In genomic region chr2:101985101-101985792, GRCh38 we compare ENCODE assay signal across 1 cellular context.
TF ChIP-seq lines count a peak whose summit lies in the region.

No MANE protein-coding gene starts in this region.

TF ChIP-seq in HEK293T, 16 proteins besides CTCF, POLR2A, EP300 and RAD21:
- no peak for TF ChIP-seq SUZ12 (IDR thresholded peaks at IDR 0.05)
- no peak for TF ChIP-seq FOXA1 (IDR thresholded peaks at IDR 0.05)
- no peak for TF ChIP-seq BHLHE40 (IDR thresholded peaks at IDR 0.05; ENCODE audit: borderline replicate concordance)
- TF ChIP-seq ELF4 (IDR thresholded peaks at IDR 0.05) = no peak
- TF ChIP-seq FOXM1 (IDR thresholded peaks at IDR 0.05; ENCODE audit: borderline replicate concordance) = no peak
- TF ChIP-seq, protein P1, sequence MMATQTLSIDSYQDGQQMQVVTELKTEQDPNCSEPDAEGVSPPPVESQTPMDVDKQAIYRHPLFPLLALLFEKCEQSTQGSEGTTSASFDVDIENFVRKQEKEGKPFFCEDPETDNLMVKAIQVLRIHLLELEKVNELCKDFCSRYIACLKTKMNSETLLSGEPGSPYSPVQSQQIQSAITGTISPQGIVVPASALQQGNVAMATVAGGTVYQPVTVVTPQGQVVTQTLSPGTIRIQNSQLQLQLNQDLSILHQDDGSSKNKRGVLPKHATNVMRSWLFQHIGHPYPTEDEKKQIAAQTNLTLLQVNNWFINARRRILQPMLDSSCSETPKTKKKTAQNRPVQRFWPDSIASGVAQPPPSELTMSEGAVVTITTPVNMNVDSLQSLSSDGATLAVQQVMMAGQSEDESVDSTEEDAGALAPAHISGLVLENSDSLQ (IDR thresholded peaks at IDR 0.05) = no peak
- TF ChIP-seq SP1 (IDR thresholded peaks at IDR 0.05) = no peak
- TF ChIP-seq FOXK2 (IDR thresholded peaks at IDR 0.05) = no peak
- TF ChIP-seq HDGF (IDR thresholded peaks at IDR 0.05; ENCODE audit: borderline replicate concordance) = no peak
- TF ChIP-seq ZNF384 (IDR thresholded peaks at IDR 0.05) = no peak
- TF ChIP-seq CTBP1 (IDR thresholded peaks at IDR 0.05; ENCODE audit: borderline replicate concordance) = no peak
- TF ChIP-seq ARNT (IDR thresholded peaks at IDR 0.05) = no peak
- no peak for TF ChIP-seq L3MBTL2 (conservative IDR thresholded peaks at IDR 0.05)
- no peak for TF ChIP-seq TARDBP (IDR thresholded peaks at IDR 0.05)
- TF ChIP-seq LEF1 (IDR thresholded peaks at IDR 0.05; ENCODE audit: borderline replicate concordance) = no peak
- TF ChIP-seq NFRKB (IDR thresholded peaks at IDR 0.05) = no peak
TF ChIP-seq in HEK293T: peak in this region for 0.
